Comparison of ENCODE assay signal across 19 cellular contexts in genomic region chr7:12130664-12131063, GRCh38.
DNase-seq lines count a peak whose midpoint lies in the region; ATAC-seq and TF ChIP-seq lines count a peak whose summit lies in the region.
"Had no signal": no experiment of that assay in that cellular context is flagged by ENCODE, and none has a peak within 500 bp of the region (broad histone marks: within the 10 kb centered on the region; RNA-seq: fewer than 3 reads in every experiment).

No MANE protein-coding gene starts in this region.

- peak; percentile 30 for DNase-seq in GF-D8 (lab: John Stamatoyannopoulos, UW)
- peak; percentile 48 for DNase-seq in KBM-7
- no peak for DNase-seq in mesenchymal stem cell
- no peak for DNase-seq in upper lobe of left lung
- no peak for DNase-seq in NCI-H2171 treated with DMSO at 0.1 percent for 48 hours (lab: John Stamatoyannopoulos, UW)
- DNase-seq: activated CD4-positive, alpha-beta T cell treated with anti-CD3 and anti-CD28 coated beads for 1 hour; activated T-cell treated with anti-CD3 and anti-CD28 coated beads, Interleukin-2, amount 50 U/mL, for 48 hours; CD4-positive, CD25-positive, alpha-beta regulatory T cell; left ventricle myocardium inferior; naive thymus-derived CD4-positive, alpha-beta T cell; NCI-H1436 treated with DMSO at 0.1 percent for 48 hours; NCI-H526 treated with DMSO at 0.1 percent for 48 hours; Peyer's patch; psoas muscle; T-cell had no signal

- peaks cover 11% of the 10 kb centered on the region for H3K4me1 Mint-ChIP-seq in activated T-helper 17 cell treated with anti-CD3 and anti-CD28 coated beads, Interleukin-2, amount 50 U/mL, for 72 hours

- no peak overlapping the region for H4K8ac ChIP-seq in mesenchymal stem cell (ENCODE audit: low read length)

- H3K4ac ChIP-seq in mesenchymal stem cell (ENCODE audit: low read depth in 1 of 2, low read length in 2 of 2): no peak overlapping the region

- H2AFZ ChIP-seq in mesenchymal stem cell (ENCODE audit: low read depth, low read length): no peak overlapping the region

- no peak overlapping the region for H3K27ac Mint-ChIP-seq in activated T-helper 17 cell treated with anti-CD3 and anti-CD28 coated beads, Interleukin-2, amount 50 U/mL, for 72 hours
- H3K27ac Mint-ChIP-seq: CD4-positive, CD25-positive, alpha-beta regulatory T cell; dendritic cell treated with granulocyte-macrophage colony-stimulating factor and Interleukin-4, amounts not matched to agents 40 ng/mL and 50 ng/mL, for 4 days; T-cell had no signal

- no peak overlapping the region for H4K91ac ChIP-seq in mesenchymal stem cell (ENCODE audit: low read length)

- H3K9me3 Mint-ChIP-seq in activated T-helper 17 cell treated with anti-CD3 and anti-CD28 coated beads, Interleukin-2, amount 50 U/mL, for 72 hours: no peaks in the 10 kb centered on the region
- H3K9me3 Mint-ChIP-seq: dendritic cell treated with granulocyte-macrophage colony-stimulating factor and Interleukin-4, amounts not matched to agents 40 ng/mL and 50 ng/mL, for 4 days had no signal

- no peak overlapping the region for H2BK12ac ChIP-seq in mesenchymal stem cell (ENCODE audit: low read length in 2 of 2)

- H3K9me3 ChIP-seq in mesenchymal stem cell (ENCODE audit: control insufficient read depth, low read length) (peaks cover 2% of the 10 kb centered on the region), upper lobe of left lung (no peaks in the 10 kb centered on the region)
- H3K9me3 ChIP-seq: Peyer's patch, psoas muscle, thoracic aorta had no signal

- H3K27me3 ChIP-seq in mesenchymal stem cell (ENCODE audit: control insufficient read depth in 1 of 2, insufficient read depth in 1 of 2, low read length in 2 of 2) (no peaks in the 10 kb centered on the region), upper lobe of left lung (no peaks in the 10 kb centered on the region)
- H3K27me3 ChIP-seq: Peyer's patch had no signal

- no peak for TF ChIP-seq CTCF in upper lobe of left lung (IDR thresholded peaks at IDR 0.05)

- no peak overlapping the region for H3K23ac ChIP-seq in mesenchymal stem cell (ENCODE audit: low read length in 2 of 2)

- H3K79me1 ChIP-seq in mesenchymal stem cell (replicated peaks; ENCODE audit: low read length, poor library complexity, severe bottlenecking): no peaks in the 10 kb centered on the region

- no peak for TF ChIP-seq EP300 in upper lobe of left lung (IDR thresholded peaks at IDR 0.05)

- in situ Hi-C loops in KBM-7 (cut with MboI; ENCODE audit: low pct_unique_long_range_greater_than_20kb, low sequenced_read_pairs): no loop called here

- H3K4me3 ChIP-seq in mesenchymal stem cell (ENCODE audit: insufficient read depth in 1 of 2, low read depth in 1 of 2, low read length in 2 of 2) (no peak overlapping the region), upper lobe of left lung (no peak overlapping the region)
- H3K4me3 ChIP-seq: left ventricle myocardium inferior, Peyer's patch, psoas muscle, thoracic aorta had no signal

- no peaks in the 10 kb centered on the region for H3K27me3 Mint-ChIP-seq in activated T-helper 17 cell treated with anti-CD3 and anti-CD28 coated beads, Interleukin-2, amount 50 U/mL, for 72 hours
- H3K27me3 Mint-ChIP-seq: dendritic cell treated with granulocyte-macrophage colony-stimulating factor and Interleukin-4, amounts not matched to agents 40 ng/mL and 50 ng/mL, for 4 days; T-cell had no signal

- no peak overlapping the region for H3K4me3 Mint-ChIP-seq in activated T-helper 17 cell treated with anti-CD3 and anti-CD28 coated beads, Interleukin-2, amount 50 U/mL, for 72 hours
- H3K4me3 Mint-ChIP-seq: CD4-positive, CD25-positive, alpha-beta regulatory T cell; dendritic cell treated with granulocyte-macrophage colony-stimulating factor and Interleukin-4, amounts not matched to agents 40 ng/mL and 50 ng/mL, for 4 days; naive thymus-derived CD4-positive, alpha-beta T cell; T-cell had no signal

- no peak overlapping the region for H3K14ac ChIP-seq in mesenchymal stem cell (ENCODE audit: low read length in 2 of 2)

- no peak overlapping the region for H2BK120ac ChIP-seq in mesenchymal stem cell (ENCODE audit: low read depth, low read length)

- H2BK5ac ChIP-seq in mesenchymal stem cell (ENCODE audit: low read depth, low read length, poor library complexity, severe bottlenecking): no peak overlapping the region

- no peak overlapping the region for H3K4me2 ChIP-seq in mesenchymal stem cell (ENCODE audit: low read length, poor library complexity, severe bottlenecking)

- TF ChIP-seq POLR2A in upper lobe of left lung (IDR thresholded peaks at IDR 0.05): no peak

- H3K27ac ChIP-seq in mesenchymal stem cell (ENCODE audit: low read length, poor library complexity, severe bottlenecking): peak overlapping the region; percentile 35
- H3K27ac ChIP-seq in upper lobe of left lung: no peak overlapping the region
- H3K27ac ChIP-seq: left ventricle myocardium inferior, Peyer's patch, psoas muscle, thoracic aorta had no signal

- ATAC-seq in activated T-helper 17 cell treated with anti-CD3 and anti-CD28 coated beads, Interleukin-2, amount 50 U/mL, for 72 hours (replicated peaks): peak; percentile 74
- ATAC-seq in upper lobe of left lung (ENCODE audit: low FRiP score in 2 of 2) (no peak), HG02973 (IDR thresholded peaks at IDR 0.05; ENCODE audit: unreplicated experiment) (no peak)
- ATAC-seq: naive thymus-derived CD4-positive, alpha-beta T cell; psoas muscle; T-cell had no signal

- no peak overlapping the region for H2AK5ac ChIP-seq in mesenchymal stem cell (ENCODE audit: low read length, severe bottlenecking)

- no peak overlapping the region for H3K9ac ChIP-seq in mesenchymal stem cell (ENCODE audit: low read length)

- H3K18ac ChIP-seq in mesenchymal stem cell (ENCODE audit: low read depth in 1 of 2, low read length in 2 of 2): no peak overlapping the region

- H3K4me1 ChIP-seq in mesenchymal stem cell (ENCODE audit: control insufficient read depth, insufficient read depth, low read depth, low read length) (no peaks in the 10 kb centered on the region), upper lobe of left lung (no peaks in the 10 kb centered on the region)
- H3K4me1 ChIP-seq: left ventricle myocardium inferior, Peyer's patch, psoas muscle had no signal

- no peaks in the 10 kb centered on the region for H3K36me3 Mint-ChIP-seq in activated T-helper 17 cell treated with anti-CD3 and anti-CD28 coated beads, Interleukin-2, amount 50 U/mL, for 72 hours (ENCODE audit: low read depth)
- H3K36me3 Mint-ChIP-seq: CD4-positive, CD25-positive, alpha-beta regulatory T cell; T-cell had no signal

- no peak overlapping the region for H2BK15ac ChIP-seq in mesenchymal stem cell (ENCODE audit: low read depth, poor library complexity, severe bottlenecking)

- H3K36me3 ChIP-seq in mesenchymal stem cell (ENCODE audit: control insufficient read depth in 1 of 2, insufficient read depth in 2 of 2, low read depth in 1 of 2, low read length in 2 of 2) (no peaks in the 10 kb centered on the region), upper lobe of left lung (no peaks in the 10 kb centered on the region)
- H3K36me3 ChIP-seq: left ventricle myocardium inferior, Peyer's patch, thoracic aorta had no signal

Comparison
In these comparisons a context has a peak if more than half of its experiments do, and no peak if none do; other contexts are left out.
1. DNase-seq: peak in GF-D8 (single experiment) and KBM-7 (single experiment); none in mesenchymal stem cell (single experiment), upper lobe of left lung (0 of 2) and NCI-H2171 treated with DMSO at 0.1 percent for 48 hours (single experiment).